27 cellular contexts compared by ENCODE assay signal in the genomic region with DNA sequence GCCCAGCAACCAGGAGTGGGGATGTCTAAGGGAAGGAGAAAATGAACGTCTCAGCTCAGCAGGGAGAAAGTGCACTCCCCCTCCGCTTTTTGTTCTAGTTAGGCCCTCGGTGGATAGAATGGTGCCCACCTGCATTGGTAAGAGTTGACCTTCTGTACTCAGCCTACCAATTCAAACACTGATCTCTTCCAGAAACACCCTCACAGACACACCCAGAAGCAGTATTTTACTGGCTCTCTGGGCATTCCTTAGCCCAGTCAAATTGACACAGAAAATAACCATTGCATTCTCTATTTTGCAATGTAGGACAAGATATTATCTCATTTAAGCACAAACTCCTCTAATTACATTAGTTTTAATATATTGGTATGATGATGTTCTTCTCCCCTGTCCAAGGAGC.
"Had no signal": no experiment of that assay in that cellular context is flagged by ENCODE, and none has a peak within 500 bp of the region (broad histone marks: within the 10 kb centered on the region; RNA-seq: fewer than 3 reads in every experiment).

No MANE protein-coding gene starts in this region.

- H3K4me3 ChIP-seq: adrenal gland, body of pancreas, colonic mucosa, esophagus squamous epithelium had no signal

- H3K4me1 Mint-ChIP-seq: activated naive CD8-positive, alpha-beta T cell treated with anti-CD3 and anti-CD28 coated beads, Interleukin-2, amount 50 U/mL, for 24 hours had no signal

- H3K27ac ChIP-seq: adrenal gland, body of pancreas, epithelial cell of prostate, esophagus squamous epithelium had no signal

- H3K4me3 Mint-ChIP-seq: activated CD4-positive, alpha-beta memory T cell treated with anti-CD3 and anti-CD28 coated beads, Interleukin-2, amount 10 ng/mL, durations not matched to agents 7 days and 5 days; activated CD4-positive, alpha-beta T cell treated with anti-CD3 and anti-CD28 coated beads, Interleukin-2, amount 10 ng/mL, durations not matched to agents 7 days and 5 days; activated naive CD8-positive, alpha-beta T cell treated with anti-CD3 and anti-CD28 coated beads for 36 hours; activated naive CD8-positive, alpha-beta T cell treated with anti-CD3 and anti-CD28 coated beads, Interleukin-2, amount 50 U/mL, for 24 hours; activated T-cell treated with anti-CD3 and anti-CD28 coated beads, Interleukin-2, amount 50 U/mL, for 24 hours; activated T-cell treated with anti-CD3 and anti-CD28 coated beads, Interleukin-2, amount 50 U/mL, for 72 hours; WTC11 had no signal

- H3K27me3 ChIP-seq: adrenal gland, body of pancreas, colonic mucosa, esophagus squamous epithelium had no signal

- H3K27ac Mint-ChIP-seq: activated CD4-positive, alpha-beta memory T cell treated with anti-CD3 and anti-CD28 coated beads, Interleukin-2, amount 10 ng/mL, durations not matched to agents 7 days and 5 days; activated CD4-positive, alpha-beta T cell treated with anti-CD3 and anti-CD28 coated beads, Interleukin-2, amount 10 ng/mL, durations not matched to agents 7 days and 5 days; activated naive CD8-positive, alpha-beta T cell treated with anti-CD3 and anti-CD28 coated beads for 36 hours; activated naive CD8-positive, alpha-beta T cell treated with anti-CD3 and anti-CD28 coated beads, Interleukin-2, amount 50 U/mL, for 24 hours; activated T-cell treated with anti-CD3 and anti-CD28 coated beads, Interleukin-2, amount 50 U/mL, for 24 hours; activated T-cell treated with anti-CD3 and anti-CD28 coated beads, Interleukin-2, amount 50 U/mL, for 72 hours; WTC11 had no signal

- H3K9me3 Mint-ChIP-seq: activated CD4-positive, alpha-beta memory T cell treated with anti-CD3 and anti-CD28 coated beads, Interleukin-2, amount 10 ng/mL, durations not matched to agents 7 days and 5 days; activated CD4-positive, alpha-beta T cell treated with anti-CD3 and anti-CD28 coated beads, Interleukin-2, amount 10 ng/mL, durations not matched to agents 7 days and 5 days; activated naive CD8-positive, alpha-beta T cell treated with anti-CD3 and anti-CD28 coated beads for 36 hours; activated naive CD8-positive, alpha-beta T cell treated with anti-CD3 and anti-CD28 coated beads, Interleukin-2, amount 50 U/mL, for 24 hours; activated T-cell treated with anti-CD3 and anti-CD28 coated beads, Interleukin-2, amount 50 U/mL, for 24 hours; activated T-cell treated with anti-CD3 and anti-CD28 coated beads, Interleukin-2, amount 50 U/mL, for 72 hours had no signal

- H3K9me3 ChIP-seq: adrenal gland, body of pancreas, colonic mucosa, esophagus squamous epithelium had no signal

- H3K4me1 ChIP-seq: adrenal gland, colonic mucosa had no signal

- H3K36me3 ChIP-seq: adrenal gland, colonic mucosa, esophagus squamous epithelium had no signal

- ATAC-seq: activated naive CD8-positive, alpha-beta T cell treated with anti-CD3 and anti-CD28 coated beads, Interleukin-2, amount 50 U/mL, for 24 hours; activated T-cell treated with anti-CD3 and anti-CD28 coated beads, Interleukin-2, amount 50 U/mL, for 72 hours; body of pancreas; WTC11 had no signal

- H3K27me3 Mint-ChIP-seq: activated naive CD8-positive, alpha-beta T cell treated with anti-CD3 and anti-CD28 coated beads for 36 hours had no signal

- DNase-seq: activated CD4-positive, alpha-beta memory T cell treated with anti-CD3 and anti-CD28 coated beads, Interleukin-2, amount 10 ng/mL, durations not matched to agents 7 days and 5 days; activated CD4-positive, alpha-beta T cell treated with anti-CD3 and anti-CD28 coated beads for 1 hour; activated CD4-positive, alpha-beta T cell treated with anti-CD3 and anti-CD28 coated beads for 4 hours; activated CD4-positive, alpha-beta T cell treated with anti-CD3 and anti-CD28 coated beads, Interleukin-2, amount 10 ng/mL, durations not matched to agents 7 days and 5 days; activated CD4-positive, alpha-beta T cell treated with anti-CD3 and anti-CD28 coated beads, Interleukin-2, amount 50 U/mL, for 4 hours; activated CD8-positive, alpha-beta memory T cell treated with anti-CD3 and anti-CD28 coated beads, Interleukin-2, amount 50 U/mL, for 48 hours; activated gamma-delta T cell; activated naive CD4-positive, alpha-beta T cell; activated naive CD4-positive, alpha-beta T cell treated with anti-CD3 and anti-CD28 coated beads, Interleukin-2, amount 50 U/mL, for 16 hours; activated naive CD8-positive, alpha-beta T cell treated with anti-CD3 and anti-CD28 coated beads for 36 hours; activated naive CD8-positive, alpha-beta T cell treated with anti-CD3 and anti-CD28 coated beads, Interleukin-2, amount 50 U/mL, for 24 hours; activated T-cell treated with anti-CD3 and anti-CD28 coated beads for 4 hours; activated T-cell treated with anti-CD3 and anti-CD28 coated beads, Interleukin-2, amount 50 U/mL, for 24 hours; activated T-cell treated with anti-CD3 and anti-CD28 coated beads, Interleukin-2, amount 50 U/mL, for 72 hours; amygdala; aorta; central memory CD4-positive, alpha-beta T cell; cerebellar nuclear complex; colonic mucosa; effector CD8-positive, alpha-beta T cell; esophagus squamous epithelium; head of caudate nucleus; T-helper 2 cell had no signal

- H3K36me3 Mint-ChIP-seq: activated naive CD8-positive, alpha-beta T cell treated with anti-CD3 and anti-CD28 coated beads for 36 hours; WTC11 had no signal
